19 cellular contexts compared by ENCODE assay signal in the genomic region with DNA sequence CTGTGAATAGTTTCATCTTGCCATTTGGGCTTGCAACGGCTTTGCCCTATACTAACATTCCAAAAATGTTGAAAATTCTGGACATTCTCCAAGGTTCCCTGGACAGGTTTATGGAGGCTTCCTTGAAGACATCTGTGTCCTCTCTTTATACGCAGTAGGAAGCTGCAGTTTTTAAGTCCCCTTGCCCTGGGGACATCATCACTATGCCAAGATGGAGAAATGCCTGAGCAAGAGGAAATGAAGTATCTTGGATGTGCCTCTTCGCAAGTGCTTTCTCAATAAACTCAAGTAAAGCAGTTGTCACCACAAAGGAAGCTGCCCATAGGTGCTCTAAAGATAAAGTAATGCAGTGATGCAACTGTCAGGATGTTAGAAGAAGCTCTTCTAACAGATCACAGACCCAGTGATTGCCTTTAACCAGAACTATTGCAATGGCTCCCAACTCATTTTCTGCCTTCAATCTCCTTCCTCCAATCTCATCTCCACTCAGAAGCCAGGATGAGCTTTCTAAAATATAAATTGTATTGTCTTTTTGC.
DNase-seq lines count a peak whose midpoint lies in the region; TF ChIP-seq lines count a peak whose summit lies in the region.
"Had no signal": no experiment of that assay in that cellular context is flagged by ENCODE, and none has a peak within 500 bp of the region (broad histone marks: within the 10 kb centered on the region; RNA-seq: fewer than 3 reads in every experiment).

No MANE protein-coding gene starts in this region.

- H3K4me1 Mint-ChIP-seq in mesothelial cell of epicardium (no peaks in the 10 kb centered on the region), endothelial cell (ENCODE audit: unreplicated experiment) (no peaks in the 10 kb centered on the region)
- H3K4me1 Mint-ChIP-seq: GM23338 had no signal

- TF ChIP-seq POLR2A in esophagus muscularis mucosa (IDR thresholded peaks at IDR 0.05; ENCODE audit: low read depth): no peak

- no peaks in the 10 kb centered on the region for H3K36me3 ChIP-seq in esophagus muscularis mucosa
- H3K36me3 ChIP-seq: SJCRH30 had no signal

- H3K27ac ChIP-seq in esophagus muscularis mucosa (replicated peaks in 1 of 4): no peak overlapping the region
- H3K27ac ChIP-seq: BLaER1 treated with 17β-estradiol and CSF1 and Interleukin-3, amounts not matched to agents 10 nM and 100 nM; SJCRH30 had no signal

- H3K27ac Mint-ChIP-seq in mesothelial cell of epicardium: no peak overlapping the region
- H3K27ac Mint-ChIP-seq in endothelial cell (ENCODE audit: unreplicated experiment): no peak overlapping the region
- H3K27ac Mint-ChIP-seq: CD4-positive, alpha-beta memory T cell; GM23338 had no signal

- H3K9me3 Mint-ChIP-seq in mesothelial cell of epicardium (peaks cover 30% of the 10 kb centered on the region), endothelial cell (ENCODE audit: unreplicated experiment) (no peaks in the 10 kb centered on the region)

- H3K9me3 ChIP-seq in esophagus muscularis mucosa: peaks cover 0 to 10% (median 4%) of the 10 kb centered on the region in 4 donors
- H3K9me3 ChIP-seq: SJCRH30 had no signal

- H3K36me3 Mint-ChIP-seq in mesothelial cell of epicardium (no peaks in the 10 kb centered on the region), endothelial cell (ENCODE audit: low read depth, unreplicated experiment) (no peaks in the 10 kb centered on the region)

- WGBS in esophagus muscularis mucosa: 52% methylated on average over 3 of the region's 3 CpGs

- no peak overlapping the region for H3K4me3 Mint-ChIP-seq in mesothelial cell of epicardium
- H3K4me3 Mint-ChIP-seq in endothelial cell (ENCODE audit: unreplicated experiment): no peak overlapping the region
- H3K4me3 Mint-ChIP-seq: CD4-positive, alpha-beta memory T cell; GM23338 had no signal

- no peaks in the 10 kb centered on the region for H3K27me3 ChIP-seq in esophagus muscularis mucosa
- H3K27me3 ChIP-seq: BLaER1 treated with 17β-estradiol and CSF1 and Interleukin-3, amounts not matched to agents 10 nM and 100 nM; SJCRH30 had no signal

- no peak for TF ChIP-seq EP300 in esophagus muscularis mucosa (IDR thresholded peaks at IDR 0.05)

- no peaks in the 10 kb centered on the region for H3K4me1 ChIP-seq in esophagus muscularis mucosa
- H3K4me1 ChIP-seq: SJCRH30 had no signal

- H3K27me3 Mint-ChIP-seq in mesothelial cell of epicardium (ENCODE audit: low read depth): peaks cover 5% of the 10 kb centered on the region
- H3K27me3 Mint-ChIP-seq in endothelial cell (ENCODE audit: unreplicated experiment): no peaks in the 10 kb centered on the region
- H3K27me3 Mint-ChIP-seq: CD4-positive, alpha-beta memory T cell had no signal

- intact Hi-C loops in esophagus muscularis mucosa (cut with DNase I): no loop called here

- no peak for TF ChIP-seq CTCF in esophagus muscularis mucosa (IDR thresholded peaks at IDR 0.05)
- no peak for TF ChIP-seq CTCF in mesothelial cell of epicardium (IDR thresholded peaks at IDR 0.05; ENCODE audit: unreplicated experiment)
- no peak for TF ChIP-seq CTCF in endothelial cell (IDR thresholded peaks at IDR 0.05; ENCODE audit: unreplicated experiment)

- DNase-seq in AML-193 (lab: John Stamatoyannopoulos, UW) (peak; percentile 55 to 70), EL (peak; percentile 8), MV-4-11 (lab: John Stamatoyannopoulos, UW) (peak; percentile 48), esophagus muscularis mucosa (ENCODE audit: extremely low spot score) (peak; percentile 62), mesothelial cell of epicardium (ENCODE audit: low spot score in 2 of 2, unreplicated experiment in 2 of 2) (no peak), NCI-H510A (lab: John Stamatoyannopoulos, UW) (no peak), endothelial cell (ENCODE audit: low spot score) (no peak)
- DNase-seq: CD4-positive, alpha-beta memory T cell; DND-41; GDM1; HCEC 1CT; KBM-7; NCI-H1694 treated with DMSO at 0.1 percent for 48 hours; NCI-H2081 treated with DMSO at 0.1 percent for 48 hours; NCI-H2171 treated with DMSO at 0.1 percent for 48 hours; NCI-H526; SJCRH30 had no signal

- no peak overlapping the region for H3K4me3 ChIP-seq in esophagus muscularis mucosa
- H3K4me3 ChIP-seq: BLaER1 treated with 17β-estradiol and CSF1 and Interleukin-3, amounts not matched to agents 10 nM and 100 nM; GM23338; SJCRH30 had no signal

Comparison
In these comparisons a context has a peak if more than half of its experiments do, and no peak if none do; other contexts are left out.
1. DNase-seq: peak in AML-193 (2 of 2), EL (single experiment), MV-4-11 (single experiment) and esophagus muscularis mucosa (single experiment); none in mesothelial cell of epicardium (0 of 2), NCI-H510A (single experiment) and endothelial cell (single experiment).